ENCODE assay signal across 1 cellular context in genomic region chr6:166342293-166343156, GRCh38.
TF ChIP-seq lines count a peak whose summit lies in the region.

SFT2D1 (minus strand) TSS chr6:166342545; CDS start chr6:166342481, 64 bp downstream.

TF ChIP-seq in GM12878, 131 proteins besides CTCF, POLR2A, EP300 and RAD21 (continued from another document):
- TF ChIP-seq CUX1 (IDR thresholded peaks at IDR 0.05; ENCODE audit: insufficient replicate concordance, low read depth, low read length) (no peak), HCFC1 (IDR thresholded peaks at IDR 0.05; ENCODE audit: low read length) (peak; percentile 26; the same call in 1 of the 2 replicates), SKIL (IDR thresholded peaks at IDR 0.05; ENCODE audit: low read depth, poor library complexity, severe bottlenecking) (no peak), EZH2 (IDR thresholded peaks at IDR 0.05; ENCODE audit: borderline replicate concordance, control insufficient read depth, low read depth, low read length) (no peak), POLR2AphosphoS5 (IDR thresholded peaks at IDR 0.05; ENCODE audit: low read length) (peak; percentile 95), NR2F1 (conservative IDR thresholded peaks at IDR 0.05) (peak; percentile 61; the same call in 1 of the 2 replicates), RBBP5 (conservative IDR thresholded peaks at IDR 0.05) (no peak), NFIC (IDR thresholded peaks at IDR 0.05; ENCODE audit: low read depth, low read length) (0 out of 2 replicates have a peak, but pooled peaks have one; percentile 3), NFXL1 (IDR thresholded peaks at IDR 0.05; ENCODE audit: borderline replicate concordance) (no peak)
